ENCODE assay signal across 1 cellular context in the genomic region with DNA sequence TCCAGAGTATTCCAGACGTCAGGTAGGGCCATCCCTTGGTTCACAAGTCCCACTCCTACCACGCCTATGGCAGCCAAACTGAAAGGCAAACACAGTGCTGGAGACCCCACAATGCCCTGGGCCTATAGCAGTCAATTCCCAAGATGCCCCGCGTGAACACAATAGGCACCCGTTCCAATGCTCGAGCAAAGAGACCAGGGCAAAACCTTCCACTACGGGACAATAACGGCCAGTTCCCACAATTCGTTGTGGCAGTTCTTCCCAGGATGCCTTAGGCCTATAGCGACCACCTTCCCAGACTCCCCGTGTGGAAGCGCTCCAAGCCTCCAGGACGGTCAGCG.
A peak's percentile ranks its signal among the peaks of the same experiment; 100 is the strongest.
TF ChIP-seq lines count a peak whose summit lies in the region.

No MANE protein-coding gene starts in this region.

TF ChIP-seq in HepG2, 621 proteins besides CTCF, POLR2A, EP300 and RAD21 (continued from another document):
- TF ChIP-seq, protein P1, sequence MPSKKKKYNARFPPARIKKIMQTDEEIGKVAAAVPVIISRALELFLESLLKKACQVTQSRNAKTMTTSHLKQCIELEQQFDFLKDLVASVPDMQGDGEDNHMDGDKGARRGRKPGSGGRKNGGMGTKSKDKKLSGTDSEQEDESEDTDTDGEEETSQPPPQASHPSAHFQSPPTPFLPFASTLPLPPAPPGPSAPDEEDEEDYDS (CRISPR knock-in tag; IDR thresholded peaks at IDR 0.05): peak; percentile 62
- TF ChIP-seq, protein P2, sequence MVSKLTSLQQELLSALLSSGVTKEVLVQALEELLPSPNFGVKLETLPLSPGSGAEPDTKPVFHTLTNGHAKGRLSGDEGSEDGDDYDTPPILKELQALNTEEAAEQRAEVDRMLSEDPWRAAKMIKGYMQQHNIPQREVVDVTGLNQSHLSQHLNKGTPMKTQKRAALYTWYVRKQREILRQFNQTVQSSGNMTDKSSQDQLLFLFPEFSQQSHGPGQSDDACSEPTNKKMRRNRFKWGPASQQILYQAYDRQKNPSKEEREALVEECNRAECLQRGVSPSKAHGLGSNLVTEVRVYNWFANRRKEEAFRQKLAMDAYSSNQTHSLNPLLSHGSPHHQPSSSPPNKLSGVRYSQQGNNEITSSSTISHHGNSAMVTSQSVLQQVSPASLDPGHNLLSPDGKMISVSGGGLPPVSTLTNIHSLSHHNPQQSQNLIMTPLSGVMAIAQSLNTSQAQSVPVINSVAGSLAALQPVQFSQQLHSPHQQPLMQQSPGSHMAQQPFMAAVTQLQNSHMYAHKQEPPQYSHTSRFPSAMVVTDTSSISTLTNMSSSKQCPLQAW (CRISPR knock-in tag; IDR thresholded peaks at IDR 0.05): peak; percentile 71; the same call in 1 of the 2 replicates
- TF ChIP-seq, protein P3, sequence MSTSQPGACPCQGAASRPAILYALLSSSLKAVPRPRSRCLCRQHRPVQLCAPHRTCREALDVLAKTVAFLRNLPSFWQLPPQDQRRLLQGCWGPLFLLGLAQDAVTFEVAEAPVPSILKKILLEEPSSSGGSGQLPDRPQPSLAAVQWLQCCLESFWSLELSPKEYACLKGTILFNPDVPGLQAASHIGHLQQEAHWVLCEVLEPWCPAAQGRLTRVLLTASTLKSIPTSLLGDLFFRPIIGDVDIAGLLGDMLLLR (CRISPR knock-in tag; IDR thresholded peaks at IDR 0.05): 0 out of 2 replicates have a peak, but pooled peaks have one; percentile 6
- TF ChIP-seq ZFP37 (CRISPR knock-in tag; IDR thresholded peaks at IDR 0.05; ENCODE audit: borderline replicate concordance): no peak
- peak; percentile 80 for TF ChIP-seq YEATS2 (CRISPR knock-in tag; IDR thresholded peaks at IDR 0.05; ENCODE audit: borderline replicate concordance)
